In genomic region chr4:152992491-152992890, GRCh38 we compare ENCODE assay signal across 16 cellular contexts.
"Had no signal": no experiment of that assay in that cellular context is flagged by ENCODE, and none has a peak within 500 bp of the region (broad histone marks: within the 10 kb centered on the region; RNA-seq: fewer than 3 reads in every experiment).

No MANE protein-coding gene starts in this region.

- ATAC-seq: heart right ventricle; natural killer cell; right cardiac atrium; stimulated activated memory B cell treated with anti-CD40 and anti-IgM and Interleukin-4, amounts not matched to agents 10 μg/mL and 1 μg/mL and 100 μg/mL, for 72 hours had no signal

- DNase-seq: endodermal cell; heart right ventricle; left ventricle myocardium inferior; lower lobe of right lung; mesenchymal stem cell; midbrain; natural killer cell; ovary; right cardiac atrium; stimulated activated CD4-positive, alpha-beta T cell treated with anti-CD3 and anti-CD28 coated beads, Interleukin-15, amount 100 ng/mL, for 24 hours; stimulated activated CD4-positive, alpha-beta T cell treated with anti-CD3 and anti-CD28 coated beads, Interleukin-1b, Interleukin-23, amount 100 ng/mL, for 48 hours; stimulated activated CD4-positive, alpha-beta T cell treated with anti-CD3 and anti-CD28 coated beads, Interleukin-4, amount 100 ng/mL, for 24 hours; tibial artery; upper lobe of right lung had no signal

- H3K27ac ChIP-seq: heart right ventricle, left ventricle myocardium inferior, lower lobe of right lung, ovary, spleen, tibial artery, upper lobe of right lung had no signal
